ENCODE assay signal across 11 cellular contexts in genomic region chr10:14499610-14499904, GRCh38.
DNase-seq lines count a peak whose midpoint lies in the region; ATAC-seq and TF ChIP-seq lines count a peak whose summit lies in the region.
"Had no signal": no experiment of that assay in that cellular context is flagged by ENCODE, and none has a peak within 500 bp of the region (broad histone marks: within the 10 kb centered on the region; RNA-seq: fewer than 3 reads in every experiment).

No MANE protein-coding gene starts in this region.

- no peaks in the 10 kb centered on the region for H3K36me3 ChIP-seq in lower lobe of right lung
- no peaks in the 10 kb centered on the region for H3K36me3 ChIP-seq in upper lobe of left lung
- H3K36me3 ChIP-seq: Peyer's patch had no signal

- CTCF ChIA-PET in activated naive CD4-positive, alpha-beta T cell treated with anti-CD3 and anti-CD28 coated beads, Interleukin-2, amount 10 ng/mL, durations not matched to agents 7 days and 5 days (lab: Charles Lee) = interaction anchor here (0.9 to 4.5 kb wide), 7 partner anchors 12 to 339 kb away, joined by 3 to 18 read pairs (median 4); partner anchors contain the start of genes CDNF, HSPA14 and MSANTD7
- CTCF ChIA-PET in Calu3 (lab: Charles Lee) = no interaction called here

- TF ChIP-seq CTCF in lower lobe of right lung (IDR thresholded peaks at IDR 0.05) = no peak
- no peak for TF ChIP-seq CTCF in upper lobe of left lung (IDR thresholded peaks at IDR 0.05)
- TF ChIP-seq CTCF in Calu3 (IDR thresholded peaks at IDR 0.05; ENCODE audit: unreplicated experiment) = no peak

- H3K9me3 ChIP-seq in lower lobe of right lung (no peaks in the 10 kb centered on the region), upper lobe of left lung (no peaks in the 10 kb centered on the region)
- H3K9me3 ChIP-seq: Peyer's patch had no signal

- peaks cover 6% of the 10 kb centered on the region for H3K4me1 Mint-ChIP-seq in activated naive CD4-positive, alpha-beta T cell treated with anti-CD3 and anti-CD28 coated beads, Interleukin-2, amount 50 U/mL, for 24 hours
- peaks cover 14% of the 10 kb centered on the region for H3K4me1 Mint-ChIP-seq in activated naive CD4-positive, alpha-beta T cell treated with anti-CD3 and anti-CD28 coated beads, Interleukin-2, amount 10 ng/mL, durations not matched to agents 7 days and 5 days
- H3K4me1 Mint-ChIP-seq in central memory CD8-positive, alpha-beta T cell = no peaks in the 10 kb centered on the region
- H3K4me1 Mint-ChIP-seq in Calu3 (ENCODE audit: low read depth, unreplicated experiment) = no peaks in the 10 kb centered on the region

- no peaks in the 10 kb centered on the region for H3K27me3 ChIP-seq in lower lobe of right lung (ENCODE audit: low read depth)
- H3K27me3 ChIP-seq in upper lobe of left lung = no peaks in the 10 kb centered on the region
- H3K27me3 ChIP-seq: Peyer's patch had no signal

- intact Hi-C loops in lower lobe of right lung (cut with DNase I) = loop anchor here (10.0 kb wide), 1 partner anchor 325 kb away; no protein-coding TSS in a partner anchor
- intact Hi-C loops in Calu3 (cut with micrococcal nuclease; ENCODE audit: unreplicated experiment) = loop anchor here (1.0 to 2.0 kb wide), 2 partner anchors 57 to 324 kb away; no protein-coding TSS in a partner anchor

- H3K9me3 Mint-ChIP-seq in activated naive CD4-positive, alpha-beta T cell treated with anti-CD3 and anti-CD28 coated beads, Interleukin-2, amount 50 U/mL, for 24 hours = no peaks in the 10 kb centered on the region
- no peaks in the 10 kb centered on the region for H3K9me3 Mint-ChIP-seq in activated naive CD4-positive, alpha-beta T cell treated with anti-CD3 and anti-CD28 coated beads, Interleukin-2, amount 10 ng/mL, durations not matched to agents 7 days and 5 days
- no peaks in the 10 kb centered on the region for H3K9me3 Mint-ChIP-seq in central memory CD8-positive, alpha-beta T cell
- no peaks in the 10 kb centered on the region for H3K9me3 Mint-ChIP-seq in Calu3 (ENCODE audit: low read depth, unreplicated experiment)

- BruUV-seq in Calu3 (replicated peaks; lab: Mats Ljungman, UMichigan) = no TSS peak

- no peak overlapping the region for H3K4me3 ChIP-seq in lower lobe of right lung
- no peak overlapping the region for H3K4me3 ChIP-seq in upper lobe of left lung
- H3K4me3 ChIP-seq: K562, Peyer's patch had no signal

- no peak overlapping the region for H3K27ac ChIP-seq in lower lobe of right lung
- no peak overlapping the region for H3K27ac ChIP-seq in upper lobe of left lung
- H3K27ac ChIP-seq: C4-2B, Peyer's patch had no signal

- WGBS in upper lobe of left lung, 2 donors = 89 to 96% methylated on average over 4 to 5 of the region's 5 CpGs

- no peaks in the 10 kb centered on the region for H3K27me3 Mint-ChIP-seq in activated naive CD4-positive, alpha-beta T cell treated with anti-CD3 and anti-CD28 coated beads, Interleukin-2, amount 50 U/mL, for 24 hours
- peaks cover 8% of the 10 kb centered on the region for H3K27me3 Mint-ChIP-seq in activated naive CD4-positive, alpha-beta T cell treated with anti-CD3 and anti-CD28 coated beads, Interleukin-2, amount 10 ng/mL, durations not matched to agents 7 days and 5 days
- no peaks in the 10 kb centered on the region for H3K27me3 Mint-ChIP-seq in central memory CD8-positive, alpha-beta T cell
- no peaks in the 10 kb centered on the region for H3K27me3 Mint-ChIP-seq in Calu3 (ENCODE audit: unreplicated experiment)

- H3K4me1 ChIP-seq in lower lobe of right lung (no peaks in the 10 kb centered on the region), upper lobe of left lung (peaks cover 0 to 6% (median 0%) of the 10 kb centered on the region in 4 donors)
- H3K4me1 ChIP-seq: Peyer's patch had no signal

- ATAC-seq in central memory CD8-positive, alpha-beta T cell (replicated peaks; ENCODE audit: extremely low read depth, poor library complexity, severe bottlenecking) = no peak
- ATAC-seq in lower lobe of right lung (peak; percentile 37 to 42), upper lobe of left lung (ENCODE audit: low FRiP score in 2 of 2) (peak; percentile 34 to 52), GM19035 (IDR thresholded peaks at IDR 0.05; ENCODE audit: unreplicated experiment) (no peak)

- no peaks in the 10 kb centered on the region for H3K36me3 Mint-ChIP-seq in activated naive CD4-positive, alpha-beta T cell treated with anti-CD3 and anti-CD28 coated beads, Interleukin-2, amount 50 U/mL, for 24 hours
- no peaks in the 10 kb centered on the region for H3K36me3 Mint-ChIP-seq in activated naive CD4-positive, alpha-beta T cell treated with anti-CD3 and anti-CD28 coated beads, Interleukin-2, amount 10 ng/mL, durations not matched to agents 7 days and 5 days
- H3K36me3 Mint-ChIP-seq in central memory CD8-positive, alpha-beta T cell (ENCODE audit: insufficient read depth) = no peaks in the 10 kb centered on the region
- no peaks in the 10 kb centered on the region for H3K36me3 Mint-ChIP-seq in Calu3 (ENCODE audit: insufficient read depth, unreplicated experiment)

- peak overlapping the region; percentile 55 for H3K27ac Mint-ChIP-seq in activated naive CD4-positive, alpha-beta T cell treated with anti-CD3 and anti-CD28 coated beads, Interleukin-2, amount 50 U/mL, for 24 hours
- no peak overlapping the region for H3K27ac Mint-ChIP-seq in activated naive CD4-positive, alpha-beta T cell treated with anti-CD3 and anti-CD28 coated beads, Interleukin-2, amount 10 ng/mL, durations not matched to agents 7 days and 5 days
- peak overlapping the region; percentile 23 for H3K27ac Mint-ChIP-seq in central memory CD8-positive, alpha-beta T cell (ENCODE audit: low read depth)
- no peak overlapping the region for H3K27ac Mint-ChIP-seq in Calu3 (ENCODE audit: unreplicated experiment)

- TF ChIP-seq POLR2A in upper lobe of left lung (IDR thresholded peaks at IDR 0.05) = no peak

- H3K4me3 Mint-ChIP-seq in activated naive CD4-positive, alpha-beta T cell treated with anti-CD3 and anti-CD28 coated beads, Interleukin-2, amount 50 U/mL, for 24 hours = peak overlapping the region; percentile 7
- H3K4me3 Mint-ChIP-seq in activated naive CD4-positive, alpha-beta T cell treated with anti-CD3 and anti-CD28 coated beads, Interleukin-2, amount 10 ng/mL, durations not matched to agents 7 days and 5 days = no peak overlapping the region
- no peak overlapping the region for H3K4me3 Mint-ChIP-seq in central memory CD8-positive, alpha-beta T cell
- H3K4me3 Mint-ChIP-seq in Calu3 (ENCODE audit: low read depth, unreplicated experiment) = no peak overlapping the region

- DNase-seq in activated naive CD4-positive, alpha-beta T cell treated with anti-CD3 and anti-CD28 coated beads, Interleukin-2, amount 10 ng/mL, durations not matched to agents 7 days and 5 days = no peak
- no peak for DNase-seq in central memory CD8-positive, alpha-beta T cell (ENCODE audit: low spot score in 2 of 2)
- DNase-seq in lower lobe of right lung (no peak), upper lobe of left lung (no peak), Calu3 (no peak)
- no peak for DNase-seq in activated CD4-positive, alpha-beta T cell treated with anti-CD3 and anti-CD28 coated beads for 4 hours

- TF ChIP-seq EP300 in upper lobe of left lung (IDR thresholded peaks at IDR 0.05) = no peak

Comparison
In these comparisons a context has a peak if more than half of its experiments do, and no peak if none do; other contexts are left out.
1. H3K27ac Mint-ChIP-seq: peak in activated naive CD4-positive, alpha-beta T cell treated with anti-CD3 and anti-CD28 coated beads, Interleukin-2, amount 50 U/mL, for 24 hours (single experiment) and central memory CD8-positive, alpha-beta T cell (single experiment); none in activated naive CD4-positive, alpha-beta T cell treated with anti-CD3 and anti-CD28 coated beads, Interleukin-2, amount 10 ng/mL, durations not matched to agents 7 days and 5 days (single experiment) and Calu3 (single experiment).
2. ATAC-seq: peak in lower lobe of right lung (2 of 2) and upper lobe of left lung (2 of 2); none in central memory CD8-positive, alpha-beta T cell (single experiment) and GM19035 (single experiment).